ENCODE assay signal across 14 cellular contexts in the genomic region with DNA sequence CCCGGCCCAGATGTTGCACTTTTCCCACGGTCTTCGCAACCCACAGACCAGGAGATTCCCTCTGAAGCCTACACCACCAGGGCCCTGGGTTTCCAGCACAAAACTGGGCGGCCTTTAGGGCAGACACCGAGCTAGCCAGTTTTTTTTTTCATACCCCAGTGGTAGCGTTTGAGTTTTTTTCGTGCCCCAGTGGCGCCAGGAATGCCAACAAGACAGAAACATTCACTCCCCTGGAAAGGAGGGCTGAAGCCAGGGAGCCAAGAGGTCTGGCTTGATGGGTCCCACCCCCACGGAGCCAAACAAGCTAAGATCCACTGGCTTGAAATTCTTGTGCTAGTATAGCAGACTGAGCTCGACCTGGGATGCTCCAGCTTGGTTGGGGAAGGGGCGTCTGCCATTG.
A peak's percentile ranks its signal among the peaks of the same experiment; 100 is the strongest.
DNase-seq lines count a peak whose midpoint lies in the region; ATAC-seq lines count a peak whose summit lies in the region.
"Had no signal": no experiment of that assay in that cellular context is flagged by ENCODE, and none has a peak within 500 bp of the region (broad histone marks: within the 10 kb centered on the region; RNA-seq: fewer than 3 reads in every experiment).

No MANE protein-coding gene starts in this region.

- peak overlapping the region; percentile 70 for H3K27ac Mint-ChIP-seq in T-helper 17 cell
- H3K27ac Mint-ChIP-seq in activated T-helper 2 cell treated with anti-CD3 and anti-CD28 coated beads, Interferon-gamma antibody, Interleukin-2, Interleukin-4, amounts not matched to agents 10 μg/mL and 5 μg/mL and 100 μg/mL, durations not matched to agents 14 hours and 24 hours and 36 hours = no peak overlapping the region
- H3K27ac Mint-ChIP-seq: B cell; CD8-positive, alpha-beta T cell had no signal

- ATAC-seq in T-helper 17 cell (no peak), left ventricle myocardium superior (peak; percentile 40)
- ATAC-seq: CD8-positive, alpha-beta T cell; GM12878 had no signal

- peaks cover 35% of the 10 kb centered on the region for H3K9me3 Mint-ChIP-seq in activated T-helper 2 cell treated with anti-CD3 and anti-CD28 coated beads, Interferon-gamma antibody, Interleukin-2, Interleukin-4, amounts not matched to agents 10 μg/mL and 5 μg/mL and 100 μg/mL, durations not matched to agents 14 hours and 24 hours and 36 hours
- H3K9me3 Mint-ChIP-seq: CD8-positive, alpha-beta T cell had no signal

- H3K27ac ChIP-seq in caudate nucleus (ENCODE audit: low read depth, low read length) = peak overlapping the region; percentile 50
- H3K27ac ChIP-seq: HL-60 had no signal

- H3K4me3 Mint-ChIP-seq in T-helper 17 cell = no peak overlapping the region
- no peak overlapping the region for H3K4me3 Mint-ChIP-seq in activated T-helper 2 cell treated with anti-CD3 and anti-CD28 coated beads, Interferon-gamma antibody, Interleukin-2, Interleukin-4, amounts not matched to agents 10 μg/mL and 5 μg/mL and 100 μg/mL, durations not matched to agents 14 hours and 24 hours and 36 hours (ENCODE audit: low read depth)
- H3K4me3 Mint-ChIP-seq: B cell; CD8-positive, alpha-beta T cell had no signal

- no peaks in the 10 kb centered on the region for H3K27me3 Mint-ChIP-seq in T-helper 17 cell
- no peaks in the 10 kb centered on the region for H3K27me3 Mint-ChIP-seq in activated T-helper 2 cell treated with anti-CD3 and anti-CD28 coated beads, Interferon-gamma antibody, Interleukin-2, Interleukin-4, amounts not matched to agents 10 μg/mL and 5 μg/mL and 100 μg/mL, durations not matched to agents 14 hours and 24 hours and 36 hours (ENCODE audit: low read depth)
- H3K27me3 Mint-ChIP-seq: B cell had no signal

- DNase-seq in T-helper 17 cell (no peak), caudate nucleus (lab: John Stamatoyannopoulos, UW) (no peak), left ventricle myocardium superior (no peak), left kidney (ENCODE audit: low read depth, low spot score) (peak; percentile 52), NCI-H1417 treated with DMSO at 0.1 percent for 48 hours (lab: John Stamatoyannopoulos, UW) (no peak), GDM1 (lab: John Stamatoyannopoulos, UW) (no peak)
- DNase-seq in activated T-helper 2 cell treated with anti-CD3 and anti-CD28 coated beads, Interferon-gamma antibody, Interleukin-2, Interleukin-4, amounts not matched to agents 10 μg/mL and 5 μg/mL and 100 μg/mL, durations not matched to agents 14 hours and 24 hours and 36 hours (ENCODE audit: low spot score) = no peak
- DNase-seq: Calu3; CD8-positive, alpha-beta T cell; DMS79 treated with DMSO at 0.1 percent for 48 hours had no signal

- intact Hi-C loops in left ventricle myocardium superior (cut with micrococcal nuclease) = no loop called here
- intact Hi-C loops in activated T-helper 2 cell treated with anti-CD3 and anti-CD28 coated beads, Interferon-gamma antibody, Interleukin-2, Interleukin-4, amounts not matched to agents 10 μg/mL and 5 μg/mL and 100 μg/mL, durations not matched to agents 14 hours and 24 hours and 36 hours (cut with micrococcal nuclease) = no loop called here

- peaks cover 44% of the 10 kb centered on the region for H3K4me1 Mint-ChIP-seq in T-helper 17 cell
- H3K4me1 Mint-ChIP-seq in activated T-helper 2 cell treated with anti-CD3 and anti-CD28 coated beads, Interferon-gamma antibody, Interleukin-2, Interleukin-4, amounts not matched to agents 10 μg/mL and 5 μg/mL and 100 μg/mL, durations not matched to agents 14 hours and 24 hours and 36 hours (ENCODE audit: low read depth) = peaks cover 26% of the 10 kb centered on the region

- peaks cover 5% of the 10 kb centered on the region for H3K36me3 Mint-ChIP-seq in T-helper 17 cell (ENCODE audit: low read depth)
- H3K36me3 Mint-ChIP-seq in activated T-helper 2 cell treated with anti-CD3 and anti-CD28 coated beads, Interferon-gamma antibody, Interleukin-2, Interleukin-4, amounts not matched to agents 10 μg/mL and 5 μg/mL and 100 μg/mL, durations not matched to agents 14 hours and 24 hours and 36 hours (ENCODE audit: low read depth) = peaks cover 55% of the 10 kb centered on the region

- no peaks in the 10 kb centered on the region for H3K9me3 ChIP-seq in T-helper 17 cell (ENCODE audit: control insufficient read depth, low read length, poor library complexity, severe bottlenecking)
- H3K9me3 ChIP-seq: HAP-1 had no signal
